Comparison of ENCODE assay signal across 28 cellular contexts in the genomic region with DNA sequence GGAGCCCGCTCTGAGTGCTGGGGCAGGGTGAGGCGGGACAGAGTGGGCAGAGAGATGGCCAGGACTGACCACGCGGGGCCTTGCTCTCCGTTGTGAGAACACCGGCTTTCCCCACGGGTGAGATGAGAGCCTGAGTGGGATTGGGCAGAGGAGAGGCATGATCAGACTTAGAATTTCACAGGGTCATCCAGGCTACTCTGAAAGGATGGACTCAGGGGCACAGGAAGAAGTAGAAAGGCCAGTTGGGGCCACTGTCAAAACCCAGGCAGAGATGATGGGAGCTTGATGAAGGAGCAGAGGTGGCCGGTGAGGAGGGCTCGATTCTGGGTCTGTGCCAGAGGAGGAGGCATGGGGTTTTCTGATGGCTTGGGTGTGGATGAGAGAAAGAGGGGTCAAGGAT.
"Had no signal": no experiment of that assay in that cellular context is flagged by ENCODE, and none has a peak within 500 bp of the region (broad histone marks: within the 10 kb centered on the region; RNA-seq: fewer than 3 reads in every experiment).

No MANE protein-coding gene starts in this region.

- H3K27ac Mint-ChIP-seq: stimulated activated effector memory CD8-positive, alpha-beta T cell treated with anti-CD3 and anti-CD28 coated beads, Interleukin-12 subunit alpha, Interleukin-12 subunit beta, amount 100 ng/mL, for 72 hours; stimulated activated memory B cell treated with anti-CD40 and anti-IgM and Interleukin-4, amounts not matched to agents 10 μg/mL and 1 μg/mL and 100 μg/mL, for 72 hours; stimulated activated naive B cell treated with anti-CD40 and anti-IgM and Interleukin-4, amounts not matched to agents 10 μg/mL and 1 μg/mL and 100 μg/mL, for 72 hours; stimulated activated naive CD8-positive, alpha-beta T cell treated with anti-CD3 and anti-CD28 coated beads, Interleukin-15, Interleukin-2, amounts not matched to agents 100 ng/mL and 50 ng/mL, for 24 hours; type B pancreatic cell had no signal

- H3K4me1 Mint-ChIP-seq: stimulated activated naive CD8-positive, alpha-beta T cell treated with anti-CD3 and anti-CD28 coated beads, Interleukin-15, amount 100 ng/mL, for 72 hours had no signal

- H3K4me3 ChIP-seq: stomach, suprapubic skin, testis, thoracic aorta, thyroid gland, tibial artery, tibial nerve, transverse colon, upper lobe of left lung, upper lobe of right lung, uterus, vagina had no signal

- H3K27ac ChIP-seq: stomach, suprapubic skin, testis, thoracic aorta, thyroid gland, tibial artery, tibial nerve, transverse colon, upper lobe of left lung, upper lobe of right lung, uterus, vagina had no signal

- H3K4me3 Mint-ChIP-seq: stimulated activated effector memory CD8-positive, alpha-beta T cell treated with anti-CD3 and anti-CD28 coated beads, Interleukin-12 subunit alpha, Interleukin-12 subunit beta, amount 100 ng/mL, for 72 hours; stimulated activated memory B cell treated with anti-CD40 and anti-IgM and Interleukin-4, amounts not matched to agents 10 μg/mL and 1 μg/mL and 100 μg/mL, for 72 hours; stimulated activated naive B cell treated with anti-CD40 and anti-IgM and Interleukin-4, amounts not matched to agents 10 μg/mL and 1 μg/mL and 100 μg/mL, for 72 hours; stimulated activated naive CD8-positive, alpha-beta T cell treated with anti-CD3 and anti-CD28 coated beads, Interleukin-15, amount 100 ng/mL, for 72 hours; stimulated activated naive CD8-positive, alpha-beta T cell treated with anti-CD3 and anti-CD28 coated beads, Interleukin-15, Interleukin-2, amounts not matched to agents 100 ng/mL and 50 ng/mL, for 24 hours; type B pancreatic cell had no signal

- H3K4me1 ChIP-seq: stomach, suprapubic skin, testis, thyroid gland, tibial artery, tibial nerve, transverse colon, upper lobe of left lung, upper lobe of right lung, uterus had no signal

- H3K36me3 ChIP-seq: stomach, suprapubic skin, thoracic aorta, thyroid gland, tibial artery, tibial nerve, transverse colon, upper lobe of left lung, upper lobe of right lung, uterus, vagina had no signal

- DNase-seq: stimulated activated CD4-positive, alpha-beta T cell treated with anti-CD3 and anti-CD28 coated beads, Interleukin-2, amount 100 ng/mL, for 48 hours; stimulated activated CD4-positive, alpha-beta T cell treated with anti-CD3 and anti-CD28 coated beads, Interleukin-4, amount 100 ng/mL, for 1 hour; stimulated activated CD4-positive, alpha-beta T cell treated with anti-CD3 and anti-CD28 coated beads, Interleukin-4, amount 100 ng/mL, for 24 hours; stimulated activated CD4-positive, alpha-beta T cell treated with anti-CD3 and anti-CD28 coated beads, Interleukin-4, amount 100 ng/mL, for 4 hours; stimulated activated CD8-positive, alpha-beta memory T cell treated with anti-CD3 and anti-CD28 coated beads, Interleukin-4, amount 100 ng/mL, for 48 hours; stimulated activated naive B cell treated with anti-CD40 and anti-IgM and Interleukin-4, amounts not matched to agents 10 μg/mL and 1 μg/mL and 100 μg/mL, for 72 hours; stimulated activated naive CD4-positive, alpha-beta T cell; stimulated activated naive CD4-positive, alpha-beta T cell treated with Interleukin-2 at 50 U/mL for 16 hours; stimulated activated naive CD8-positive, alpha-beta T cell treated with anti-CD3 and anti-CD28 coated beads, Interleukin-15, amount 100 ng/mL, for 72 hours; stimulated activated naive CD8-positive, alpha-beta T cell treated with anti-CD3 and anti-CD28 coated beads, Interleukin-15, Interleukin-2, amounts not matched to agents 100 U/mL and 50 U/mL, for 24 hours; stomach; substantia nigra; testis; thyroid gland; tibial artery; transverse colon; trophoblast cell; upper lobe of left lung; upper lobe of right lung; uterus had no signal

- H3K36me3 Mint-ChIP-seq: stimulated activated effector memory CD8-positive, alpha-beta T cell treated with anti-CD3 and anti-CD28 coated beads, Interleukin-12 subunit alpha, Interleukin-12 subunit beta, amount 100 ng/mL, for 72 hours; stimulated activated memory B cell treated with anti-CD40 and anti-IgM and Interleukin-4, amounts not matched to agents 10 μg/mL and 1 μg/mL and 100 μg/mL, for 72 hours; stimulated activated naive B cell treated with anti-CD40 and anti-IgM and Interleukin-4, amounts not matched to agents 10 μg/mL and 1 μg/mL and 100 μg/mL, for 72 hours; type B pancreatic cell had no signal

- H3K9me3 Mint-ChIP-seq: stimulated activated effector memory CD8-positive, alpha-beta T cell treated with anti-CD3 and anti-CD28 coated beads, Interleukin-12 subunit alpha, Interleukin-12 subunit beta, amount 100 ng/mL, for 72 hours; stimulated activated memory B cell treated with anti-CD40 and anti-IgM and Interleukin-4, amounts not matched to agents 10 μg/mL and 1 μg/mL and 100 μg/mL, for 72 hours; stimulated activated naive B cell treated with anti-CD40 and anti-IgM and Interleukin-4, amounts not matched to agents 10 μg/mL and 1 μg/mL and 100 μg/mL, for 72 hours; stimulated activated naive CD8-positive, alpha-beta T cell treated with anti-CD3 and anti-CD28 coated beads, Interleukin-15, amount 100 ng/mL, for 72 hours; stimulated activated naive CD8-positive, alpha-beta T cell treated with anti-CD3 and anti-CD28 coated beads, Interleukin-15, Interleukin-2, amounts not matched to agents 100 ng/mL and 50 ng/mL, for 24 hours; type B pancreatic cell had no signal

- H3K9me3 ChIP-seq: stomach, suprapubic skin, testis, thoracic aorta, thyroid gland, tibial artery, tibial nerve, transverse colon, upper lobe of left lung, upper lobe of right lung, uterus, vagina had no signal

- H3K27me3 ChIP-seq: testis, thyroid gland, uterus, vagina had no signal

- ATAC-seq: stimulated activated effector memory CD8-positive, alpha-beta T cell treated with anti-CD3 and anti-CD28 coated beads, Interleukin-12 subunit alpha, Interleukin-12 subunit beta, amount 100 ng/mL, for 72 hours; stimulated activated memory B cell treated with anti-CD40 and anti-IgM and Interleukin-4, amounts not matched to agents 10 μg/mL and 1 μg/mL and 100 μg/mL, for 72 hours; stimulated activated naive B cell treated with anti-CD40 and anti-IgM and Interleukin-4, amounts not matched to agents 10 μg/mL and 1 μg/mL and 100 μg/mL, for 72 hours; stimulated activated naive CD8-positive, alpha-beta T cell treated with anti-CD3 and anti-CD28 coated beads, Interleukin-15, amount 100 ng/mL, for 72 hours; stimulated activated naive CD8-positive, alpha-beta T cell treated with anti-CD3 and anti-CD28 coated beads, Interleukin-15, Interleukin-2, amounts not matched to agents 100 U/mL and 50 U/mL, for 24 hours; upper lobe of right lung had no signal
